ENCODE assay signal across 33 cellular contexts in the genomic region with DNA sequence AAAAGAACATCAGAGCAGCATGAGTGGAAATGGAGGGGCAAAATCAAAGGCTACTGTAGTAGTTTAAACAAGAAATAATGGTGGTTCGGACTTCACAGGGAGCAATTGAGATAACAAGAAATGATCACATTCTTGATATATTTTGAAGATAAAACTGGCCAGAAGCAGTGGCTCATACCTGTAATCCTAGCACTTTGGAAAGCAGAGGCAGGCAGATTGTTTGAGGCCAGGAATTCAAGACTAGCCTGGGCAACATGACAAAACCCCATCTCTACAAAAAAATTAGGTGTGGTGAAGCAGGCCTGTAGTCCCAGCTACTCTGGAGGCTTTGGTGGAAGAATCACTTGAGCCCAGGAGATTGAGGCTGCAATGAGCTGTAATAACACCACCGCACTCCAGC.
"Had no signal": no experiment of that assay in that cellular context is flagged by ENCODE, and none has a peak within 500 bp of the region (broad histone marks: within the 10 kb centered on the region; RNA-seq: fewer than 3 reads in every experiment).

No MANE protein-coding gene starts in this region.

- H3K9me3 Mint-ChIP-seq: activated B cell treated with CpG ODN at 0.5 μM for 24 hours; activated CD4-positive, alpha-beta memory T cell treated with anti-CD3 and anti-CD28 coated beads for 36 hours; activated CD4-positive, alpha-beta T cell treated with anti-CD3 and anti-CD28 coated beads, Interleukin-2, amount 10 ng/mL, durations not matched to agents 24 days and 14 days; activated CD8-positive, alpha-beta T cell treated with anti-CD3 and anti-CD28 coated beads for 36 hours; activated naive CD4-positive, alpha-beta T cell treated with anti-CD3 and anti-CD28 coated beads for 36 hours; activated naive CD4-positive, alpha-beta T cell treated with anti-CD3 and anti-CD28 coated beads, Interleukin-2, amount 50 U/mL, for 72 hours; activated naive CD8-positive, alpha-beta T cell treated with anti-CD3 and anti-CD28 coated beads for 36 hours; activated T-cell treated with anti-CD3 and anti-CD28 coated beads, Interleukin-2, amount 50 U/mL, for 4 hours; activated T-cell treated with anti-CD3 and anti-CD28 coated beads, Interleukin-2, amount 50 U/mL, for 72 hours; activated T-helper 1 cell treated with anti-CD3 and anti-CD28 coated beads, Interleukin-12 subunit alpha, Interleukin-12 subunit beta, Interleukin-2, Interleukin-4 antibody, amounts not matched to agents 30 ng/mL and 10 ng/mL and 1 ng/mL, durations not matched to agents 14 hours and 24 hours and 36 hours; activated T-helper 17 cell treated with anti-CD3 and anti-CD28 coated beads, Interleukin-2, amount 50 U/mL, for 72 hours; T-helper 1 cell treated with Interleukin-12 subunit alpha and Interleukin-12 subunit beta and Interleukin-4 antibody, amounts not matched to agents 30 μg/mL and 1 μg/mL, for 36 hours; T-helper 2 cell treated with Interferon-gamma antibody and Interleukin-4, amounts not matched to agents 5 μg/mL and 100 μg/mL, for 36 hours had no signal

- ATAC-seq: activated CD8-positive, alpha-beta T cell treated with anti-CD3 and anti-CD28 coated beads for 36 hours; activated naive CD4-positive, alpha-beta T cell treated with anti-CD3 and anti-CD28 coated beads, Interleukin-2, amount 50 U/mL, for 72 hours; activated T-cell treated with anti-CD3 and anti-CD28 coated beads, Interleukin-2, amount 50 U/mL, for 4 hours; activated T-cell treated with anti-CD3 and anti-CD28 coated beads, Interleukin-2, amount 50 U/mL, for 72 hours; activated T-helper 17 cell treated with anti-CD3 and anti-CD28 coated beads, Interleukin-2, amount 50 U/mL, for 72 hours; body of pancreas had no signal

- H3K4me1 Mint-ChIP-seq: activated B cell treated with CpG ODN at 0.5 μM for 24 hours; activated CD4-positive, alpha-beta T cell treated with anti-CD3 and anti-CD28 coated beads, Interleukin-2, amount 10 ng/mL, durations not matched to agents 24 days and 14 days; activated naive CD8-positive, alpha-beta T cell treated with anti-CD3 and anti-CD28 coated beads for 36 hours; activated T-helper 17 cell treated with anti-CD3 and anti-CD28 coated beads, Interleukin-2, amount 50 U/mL, for 72 hours had no signal

- H3K4me3 Mint-ChIP-seq: activated B cell treated with CpG ODN at 0.5 μM for 24 hours; activated CD4-positive, alpha-beta memory T cell treated with anti-CD3 and anti-CD28 coated beads for 36 hours; activated CD4-positive, alpha-beta T cell treated with anti-CD3 and anti-CD28 coated beads, Interleukin-2, amount 10 ng/mL, durations not matched to agents 24 days and 14 days; activated CD8-positive, alpha-beta T cell treated with anti-CD3 and anti-CD28 coated beads for 36 hours; activated naive CD4-positive, alpha-beta T cell treated with anti-CD3 and anti-CD28 coated beads for 36 hours; activated naive CD8-positive, alpha-beta T cell treated with anti-CD3 and anti-CD28 coated beads for 36 hours; activated T-cell treated with anti-CD3 and anti-CD28 coated beads, Interleukin-2, amount 50 U/mL, for 4 hours; activated T-cell treated with anti-CD3 and anti-CD28 coated beads, Interleukin-2, amount 50 U/mL, for 72 hours; activated T-helper 1 cell treated with anti-CD3 and anti-CD28 coated beads, Interleukin-12 subunit alpha, Interleukin-12 subunit beta, Interleukin-2, Interleukin-4 antibody, amounts not matched to agents 30 ng/mL and 10 ng/mL and 1 ng/mL, durations not matched to agents 14 hours and 24 hours and 36 hours; activated T-helper 17 cell treated with anti-CD3 and anti-CD28 coated beads, Interleukin-2, amount 50 U/mL, for 72 hours; T-helper 1 cell treated with Interleukin-12 subunit alpha and Interleukin-12 subunit beta and Interleukin-4 antibody, amounts not matched to agents 30 μg/mL and 1 μg/mL, for 36 hours; T-helper 2 cell treated with Interferon-gamma antibody and Interleukin-4, amounts not matched to agents 5 μg/mL and 100 μg/mL, for 36 hours had no signal

- DNase-seq: activated B cell treated with CpG ODN at 0.5 μM for 24 hours; activated CD4-positive, alpha-beta memory T cell treated with anti-CD3 and anti-CD28 coated beads for 36 hours; activated CD4-positive, alpha-beta T cell treated with anti-CD3 and anti-CD28 coated beads for 4 hours; activated CD4-positive, alpha-beta T cell treated with anti-CD3 and anti-CD28 coated beads, Interleukin-2, amount 50 U/mL, for 1 hour; activated CD4-positive, alpha-beta T cell treated with anti-CD3 and anti-CD28 coated beads, Interleukin-2, amount 50 U/mL, for 4 hours; activated CD4-positive, CD25-positive, alpha-beta regulatory T cell treated with anti-CD3 and anti-CD28 coated beads, Interleukin-2, amount 50 U/mL, for 72 hours; activated CD8-positive, alpha-beta memory T cell treated with anti-CD3 and anti-CD28 coated beads, Interleukin-2, amount 50 U/mL, for 4 hours; activated CD8-positive, alpha-beta T cell treated with anti-CD3 and anti-CD28 coated beads for 36 hours; activated effector memory CD4-positive, alpha-beta T cell treated with anti-CD3 and anti-CD28 coated beads, Interleukin-2, amount 50 U/mL, for 16 hours; activated gamma-delta T cell treated with Interleukin-2 at 50 U/mL for 16 hours; activated naive CD4-positive, alpha-beta T cell; activated naive CD4-positive, alpha-beta T cell treated with anti-CD3 and anti-CD28 coated beads for 36 hours; activated naive CD4-positive, alpha-beta T cell treated with anti-CD3 and anti-CD28 coated beads, Interleukin-2, amount 50 U/mL, for 16 hours; activated naive CD8-positive, alpha-beta T cell treated with anti-CD3 and anti-CD28 coated beads for 36 hours; activated T-cell treated with anti-CD3 and anti-CD28 coated beads for 4 hours; activated T-cell treated with anti-CD3 and anti-CD28 coated beads, Interleukin-2, amount 50 U/mL, for 1 hour; activated T-cell treated with anti-CD3 and anti-CD28 coated beads, Interleukin-2, amount 50 U/mL, for 4 hours; activated T-cell treated with anti-CD3 and anti-CD28 coated beads, Interleukin-2, amount 50 U/mL, for 72 hours; adrenal gland; amniotic stem cell; aorta; body of pancreas; brain microvascular endothelial cell; central memory CD4-positive, alpha-beta T cell; T-helper 1 cell; T-helper 2 cell; T-helper 9 cell had no signal

- H3K27me3 Mint-ChIP-seq: activated B cell treated with CpG ODN at 0.5 μM for 24 hours; activated CD4-positive, alpha-beta memory T cell treated with anti-CD3 and anti-CD28 coated beads for 36 hours; activated CD4-positive, alpha-beta T cell treated with anti-CD3 and anti-CD28 coated beads, Interleukin-2, amount 10 ng/mL, durations not matched to agents 24 days and 14 days; activated CD8-positive, alpha-beta T cell treated with anti-CD3 and anti-CD28 coated beads for 36 hours; activated naive CD8-positive, alpha-beta T cell treated with anti-CD3 and anti-CD28 coated beads for 36 hours; activated T-helper 17 cell treated with anti-CD3 and anti-CD28 coated beads, Interleukin-2, amount 50 U/mL, for 72 hours had no signal

- H3K27ac Mint-ChIP-seq: activated B cell treated with CpG ODN at 0.5 μM for 24 hours; activated CD4-positive, alpha-beta memory T cell treated with anti-CD3 and anti-CD28 coated beads for 36 hours; activated CD4-positive, alpha-beta T cell treated with anti-CD3 and anti-CD28 coated beads, Interleukin-2, amount 10 ng/mL, durations not matched to agents 24 days and 14 days; activated CD8-positive, alpha-beta T cell treated with anti-CD3 and anti-CD28 coated beads for 36 hours; activated naive CD4-positive, alpha-beta T cell treated with anti-CD3 and anti-CD28 coated beads for 36 hours; activated naive CD4-positive, alpha-beta T cell treated with anti-CD3 and anti-CD28 coated beads, Interleukin-2, amount 50 U/mL, for 72 hours; activated naive CD8-positive, alpha-beta T cell treated with anti-CD3 and anti-CD28 coated beads for 36 hours; activated T-cell treated with anti-CD3 and anti-CD28 coated beads, Interleukin-2, amount 50 U/mL, for 72 hours; activated T-helper 1 cell treated with anti-CD3 and anti-CD28 coated beads, Interleukin-12 subunit alpha, Interleukin-12 subunit beta, Interleukin-2, Interleukin-4 antibody, amounts not matched to agents 30 ng/mL and 10 ng/mL and 1 ng/mL, durations not matched to agents 14 hours and 24 hours and 36 hours; activated T-helper 17 cell treated with anti-CD3 and anti-CD28 coated beads, Interleukin-2, amount 50 U/mL, for 72 hours; T-helper 1 cell treated with Interleukin-12 subunit alpha and Interleukin-12 subunit beta and Interleukin-4 antibody, amounts not matched to agents 30 μg/mL and 1 μg/mL, for 36 hours; T-helper 2 cell treated with Interferon-gamma antibody and Interleukin-4, amounts not matched to agents 5 μg/mL and 100 μg/mL, for 36 hours had no signal
